10 cellular contexts compared by ENCODE assay signal in genomic region chr2:113818382-113818951, GRCh38.
DNase-seq lines count a peak whose midpoint lies in the region; ATAC-seq and TF ChIP-seq lines count a peak whose summit lies in the region.
"Had no signal": no experiment of that assay in that cellular context is flagged by ENCODE, and none has a peak within 500 bp of the region (broad histone marks: within the 10 kb centered on the region; RNA-seq: fewer than 3 reads in every experiment).

No MANE protein-coding gene starts in this region.

- H3K4me3 ChIP-seq in BE2C (ENCODE audit: low read depth, low read length) = no peak overlapping the region

- TF ChIP-seq CTCF in neural crest cell (conservative IDR thresholded peaks at IDR 0.05) = no peak
- no peak for TF ChIP-seq CTCF in BE2C (IDR thresholded peaks at IDR 0.05; ENCODE audit: low read depth, low read length)

- DNase-seq in COLO829 (ENCODE audit: low spot score) = peak; percentile 80
- DNase-seq in NCI-H2227 treated with DMSO at 0.1 percent for 48 hours (lab: John Stamatoyannopoulos, UW) = peak; percentile 35
- peak; percentile 2 for DNase-seq in neural crest cell (ENCODE audit: low read depth, low spot score)
- DNase-seq in stimulated activated CD4-positive, alpha-beta T cell treated with anti-CD3 and anti-CD28 coated beads, Interleukin-2, amount 100 ng/mL, for 24 hours = no peak
- no peak for DNase-seq in NCI-H2107 (lab: John Stamatoyannopoulos, UW)
- no peak for DNase-seq in activated naive CD4-positive, alpha-beta T cell (lab: John Stamatoyannopoulos, UW)
- DNase-seq in BE2C = no peak
- DNase-seq: NCI-H1092 had no signal

- H3K9me3 Mint-ChIP-seq in neural crest cell = no peaks in the 10 kb centered on the region
- H3K9me3 Mint-ChIP-seq: central memory CD8-positive, alpha-beta T cell had no signal

- no peak overlapping the region for H3K4me3 Mint-ChIP-seq in neural crest cell
- H3K4me3 Mint-ChIP-seq: central memory CD8-positive, alpha-beta T cell had no signal

- H3K4me1 ChIP-seq in BE2C = no peaks in the 10 kb centered on the region

- ATAC-seq in esophagus mucosa = peak; percentile 69

- no peaks in the 10 kb centered on the region for H3K9me3 ChIP-seq in BE2C

- no peaks in the 10 kb centered on the region for H3K27me3 Mint-ChIP-seq in neural crest cell (ENCODE audit: low read depth)
- H3K27me3 Mint-ChIP-seq: central memory CD8-positive, alpha-beta T cell had no signal

- peaks cover 8% of the 10 kb centered on the region for H3K4me1 Mint-ChIP-seq in neural crest cell
- H3K4me1 Mint-ChIP-seq: central memory CD8-positive, alpha-beta T cell had no signal

- no peaks in the 10 kb centered on the region for H3K36me3 ChIP-seq in BE2C

- no peaks in the 10 kb centered on the region for H3K27me3 ChIP-seq in BE2C

- no peak overlapping the region for H3K27ac Mint-ChIP-seq in neural crest cell (ENCODE audit: unreplicated experiment)

- no peaks in the 10 kb centered on the region for H3K36me3 Mint-ChIP-seq in neural crest cell (ENCODE audit: low read depth)

Comparison
In these comparisons a context has a peak if more than half of its experiments do, and no peak if none do; other contexts are left out.
1. DNase-seq: peak in COLO829 (single experiment), NCI-H2227 treated with DMSO at 0.1 percent for 48 hours (single experiment) and neural crest cell (single experiment); none in stimulated activated CD4-positive, alpha-beta T cell treated with anti-CD3 and anti-CD28 coated beads, Interleukin-2, amount 100 ng/mL, for 24 hours (0 of 2), NCI-H2107 (single experiment), activated naive CD4-positive, alpha-beta T cell (0 of 4) and BE2C (single experiment).